8 cellular contexts compared by ENCODE assay signal in the genomic region with DNA sequence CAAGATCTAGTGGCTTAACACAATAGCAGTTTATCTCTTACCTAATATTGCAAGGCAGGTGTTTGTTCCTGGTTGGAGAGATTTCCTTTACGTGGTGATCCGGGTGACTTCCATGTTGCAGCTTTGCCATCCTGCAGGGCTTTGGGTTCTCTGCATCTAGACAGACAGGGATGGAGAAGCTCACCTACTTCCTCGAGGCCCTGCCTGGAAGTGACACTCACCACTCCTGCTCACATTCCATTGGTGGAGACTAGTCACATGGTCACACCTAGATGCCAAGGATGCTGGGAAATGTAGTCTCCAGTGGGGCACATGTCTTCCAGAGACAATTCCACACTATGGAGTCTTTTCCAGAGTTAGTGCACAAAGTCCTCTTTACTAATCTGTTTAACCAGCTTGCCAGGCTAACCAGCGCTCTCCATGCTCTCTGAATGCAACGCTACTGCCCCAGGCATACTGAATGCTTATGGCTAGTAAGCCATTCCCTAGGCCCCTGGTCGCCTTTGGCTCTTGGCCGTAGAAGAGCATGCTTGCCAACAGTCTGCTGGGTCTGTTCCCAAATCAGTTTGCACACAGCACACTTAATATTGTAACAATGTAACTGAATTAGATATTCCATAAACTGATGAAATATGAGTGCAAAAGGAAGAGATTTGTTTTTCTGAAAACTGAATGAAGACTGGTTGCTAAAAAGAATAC. TPM values are rescaled to one million over a fixed set of nuclear protein-coding genes. Genes with fewer than 3 reads are reported as not detected.
A peak's percentile ranks its signal among the peaks of the same experiment; 100 is the strongest.
DNase-seq lines count a peak whose midpoint lies in the region; ATAC-seq and TF ChIP-seq lines count a peak whose summit lies in the region.

No MANE protein-coding gene starts in this region.

- peaks cover 3% of the 10 kb centered on the region for H3K9me3 Mint-ChIP-seq in activated T-cell treated with anti-CD3 and anti-CD28 coated beads, Interleukin-2, amount 50 U/mL, for 4 hours

- peaks cover 4% of the 10 kb centered on the region; the same call in 1 of the 2 replicates for H3K4me1 ChIP-seq in HAP-1

- TF ChIP-seq CTCF in fibroblast of villous mesenchyme (IDR thresholded peaks at IDR 0.05; ENCODE audit: insufficient read depth, low read depth, low read length): no peak
- TF ChIP-seq CTCF in omental fat pad (IDR thresholded peaks at IDR 0.05): no peak

- ATAC-seq in activated T-cell treated with anti-CD3 and anti-CD28 coated beads, Interleukin-2, amount 50 U/mL, for 4 hours: peak; percentile 56 to 66
- ATAC-seq in omental fat pad (ENCODE audit: low FRiP score): peak; percentile 48
- ATAC-seq in HG02588 (IDR thresholded peaks at IDR 0.05; ENCODE audit: unreplicated experiment): no peak
- no peak for ATAC-seq in HG03175 (IDR thresholded peaks at IDR 0.05; ENCODE audit: unreplicated experiment)

- H3K4me3 ChIP-seq in HAP-1 (no peak overlapping the region), fibroblast of villous mesenchyme (ENCODE audit: low read depth, low read length) (no peak overlapping the region)

- no peaks in the 10 kb centered on the region for H3K36me3 ChIP-seq in HAP-1 (replicated peaks)

- no peak overlapping the region for H3K4me3 Mint-ChIP-seq in activated T-cell treated with anti-CD3 and anti-CD28 coated beads, Interleukin-2, amount 50 U/mL, for 4 hours

- DNase-seq in CMK (ENCODE audit: low read depth) (peak; percentile 61), HAP-1 (ENCODE audit: low spot score in 2 of 2) (peak; percentile 65 to 85), NCI-H748 (lab: John Stamatoyannopoulos, UW; ENCODE audit: unreplicated experiment) (peak; percentile 61), fibroblast of villous mesenchyme (ENCODE audit: low read depth) (peak; percentile 65), omental fat pad (ENCODE audit: low spot score) (peak; percentile 58)
- DNase-seq in activated T-cell treated with anti-CD3 and anti-CD28 coated beads, Interleukin-2, amount 50 U/mL, for 4 hours: no peak

- H3K27me3 ChIP-seq in HAP-1 (ENCODE audit: low read depth): no peaks in the 10 kb centered on the region

- H3K4me1 Mint-ChIP-seq in activated T-cell treated with anti-CD3 and anti-CD28 coated beads, Interleukin-2, amount 50 U/mL, for 4 hours (ENCODE audit: low read depth): peaks cover 14% of the 10 kb centered on the region

- H3K9me3 ChIP-seq in HAP-1: no peaks in the 10 kb centered on the region

- no peaks in the 10 kb centered on the region for H3K36me3 Mint-ChIP-seq in activated T-cell treated with anti-CD3 and anti-CD28 coated beads, Interleukin-2, amount 50 U/mL, for 4 hours (ENCODE audit: insufficient read depth)

- peaks cover 3% of the 10 kb centered on the region for H3K27me3 Mint-ChIP-seq in activated T-cell treated with anti-CD3 and anti-CD28 coated beads, Interleukin-2, amount 50 U/mL, for 4 hours (ENCODE audit: low read depth)

- in situ Hi-C loops in HAP-1 (cut with MboI; ENCODE audit: low sequenced_read_pairs): no loop called here

RNA-seq across cellular contexts. Expression of gene KCNK15, which starts 6.7 kb away (rescaled TPM):
- total RNA-seq in activated T-cell treated with anti-CD3 and anti-CD28 coated beads, Interleukin-2, amount 50 U/mL, for 4 hours: 1 to 10 TPM in 2 of 3 donors, under 1 TPM in 1; 0.96 to 1.6 (median 1.1) TPM
- total RNA-seq in fibroblast of villous mesenchyme: 0.32 and 1.7 TPM in 2 replicates
- total RNA-seq in omental fat pad: 10 to 100 TPM in 1 of 4 donors, 1 to 10 TPM in 3; 6.3 to 10.0 (median 9.0) TPM

RNA-seq across cellular contexts. Expression of gene CCN5, which starts 23.8 kb away (rescaled TPM):
- under 1 TPM in 1 of 3 donors, not detected in 2; 0.15 TPM for total RNA-seq in activated T-cell treated with anti-CD3 and anti-CD28 coated beads, Interleukin-2, amount 50 U/mL, for 4 hours
- total RNA-seq in fibroblast of villous mesenchyme (0.32 and 1.7 TPM in 2 replicates), omental fat pad (10 to 100 TPM; 25.9 to 81.7 (median 61.3) TPM)

Comparison
In these comparisons a context has a peak if more than half of its experiments do, and no peak if none do; other contexts are left out.
1. ATAC-seq: peak in activated T-cell treated with anti-CD3 and anti-CD28 coated beads, Interleukin-2, amount 50 U/mL, for 4 hours (2 of 2) and omental fat pad (single experiment); none in HG02588 (single experiment) and HG03175 (single experiment).